Comparison of ENCODE assay signal across 8 cellular contexts in genomic region chr12:102478416-102479098, GRCh38. TPM values are rescaled to one million over a fixed set of nuclear protein-coding genes. Genes with fewer than 3 reads are reported as not detected.
A peak's percentile ranks its signal among the peaks of the same experiment; 100 is the strongest.
DNase-seq lines count a peak whose midpoint lies in the region; ATAC-seq, FAIRE-seq and TF ChIP-seq lines count a peak whose summit lies in the region.
"Had no signal": no experiment of that assay in that cellular context is flagged by ENCODE, and none has a peak within 500 bp of the region (broad histone marks: within the 10 kb centered on the region; RNA-seq: fewer than 3 reads in every experiment).

No MANE protein-coding gene starts in this region.

- no peak for DNase-seq in GM18507 (ENCODE audit: extremely low spot score, insufficient read length, low read depth)
- DNase-seq in coronary artery (ENCODE audit: low spot score), result no peak
- DNase-seq in small intestine, result peak; percentile 28
- no peak for DNase-seq in CD14-positive monocyte (ENCODE audit: low spot score)
- no peak for DNase-seq in DMS79 (lab: John Stamatoyannopoulos, UW)

- H3K36me3 Mint-ChIP-seq in CD14-positive monocyte, result no peaks in the 10 kb centered on the region

- H3K27me3 ChIP-seq in small intestine (ENCODE audit: control insufficient read depth in 2 of 2, insufficient read depth in 2 of 2, low read length in 2 of 2), result no peaks in the 10 kb centered on the region

- H3K27ac ChIP-seq in coronary artery (peak overlapping the region in 1 of 2 donors; percentile 78), small intestine (ENCODE audit: low read depth in 1 of 2, low read length in 1 of 2) (peak overlapping the region in 1 of 2 donors; percentile 73)

- intact Hi-C loops in CD14-positive monocyte (cut with micrococcal nuclease), result no loop called here

- H3K4me1 ChIP-seq in small intestine (ENCODE audit: control insufficient read depth in 2 of 2, insufficient read depth in 1 of 2, low read depth in 1 of 2, low read length in 1 of 2), result no peaks in the 10 kb centered on the region

- no peak overlapping the region for H3K27ac Mint-ChIP-seq in CD14-positive monocyte

- TF ChIP-seq CTCF in coronary artery (IDR thresholded peaks at IDR 0.05) (no peak), CD14-positive monocyte (IDR thresholded peaks at IDR 0.05) (no peak)

- FAIRE-seq in GM18507 (lab: Jason Lieb, UNC), result peak; percentile 92
- FAIRE-seq in small intestine (lab: Jason Lieb, UNC), result no peak

- ATAC-seq in GM21367 (IDR thresholded peaks at IDR 0.05; ENCODE audit: unreplicated experiment) (peak; percentile 58), HG03558 (IDR thresholded peaks at IDR 0.05; ENCODE audit: extremely low read depth, unreplicated experiment) (peak; percentile 50)

- H3K9me3 ChIP-seq in small intestine (ENCODE audit: control insufficient read depth, low read depth), result no peaks in the 10 kb centered on the region

- H3K4me1 Mint-ChIP-seq in CD14-positive monocyte, result no peaks in the 10 kb centered on the region

- peaks cover 0 to 2% (median 0%) of the 10 kb centered on the region in 7 donors for H3K9me3 Mint-ChIP-seq in CD14-positive monocyte
- H3K9me3 Mint-ChIP-seq: T-helper 1 cell treated with Interleukin-12 subunit alpha and Interleukin-12 subunit beta and Interleukin-4 antibody, amounts not matched to agents 30 μg/mL and 1 μg/mL, for 36 hours had no signal

- no peak overlapping the region for H3K4me3 Mint-ChIP-seq in CD14-positive monocyte

- H3K36me3 ChIP-seq in small intestine (ENCODE audit: control insufficient read depth in 2 of 2, insufficient read depth in 2 of 2, low read length in 2 of 2), result no peaks in the 10 kb centered on the region

- H3K4me3 ChIP-seq in coronary artery (peak overlapping the region; percentile 66), small intestine (ENCODE audit: low read depth in 1 of 2, low read length in 2 of 2) (no peak overlapping the region)

- peaks cover 6 to 8% (median 6%) of the 10 kb centered on the region in 3 donors for H3K27me3 Mint-ChIP-seq in CD14-positive monocyte (ENCODE audit: low read depth in 3 of 3)

- 6 to 21% (median 14%) methylated on average over 4 of the region's 4 CpGs for WGBS in small intestine, 3 donors

RNA-seq across cellular contexts. Expression of gene IGF1, which starts 1.8 kb away (rescaled TPM):
- polyA plus RNA-seq in small intestine (1 to 10 TPM in 2 of 3 donors, not detected in 1; 8.0 to 10.0 TPM), CD14-positive monocyte (not detected)
